Comparison of ENCODE assay signal across 3 cellular contexts in genomic region chr11:1025410-1026162, GRCh38.
TF ChIP-seq lines count a peak whose summit lies in the region.

No MANE protein-coding gene starts in this region.

TF ChIP-seq in IMR-90, 13 proteins besides CTCF, POLR2A, EP300 and RAD21:
- TF ChIP-seq ELK1 (IDR thresholded peaks at IDR 0.05; ENCODE audit: borderline replicate concordance, low read depth, low read length): no peak

TF ChIP-seq in K562, 482 proteins besides CTCF, POLR2A, EP300 and RAD21:
- TF ChIP-seq KLF10 (CRISPR knock-in tag; IDR thresholded peaks at IDR 0.05) (no peak), CUX1 (CRISPR knock-in tag; IDR thresholded peaks at IDR 0.05) (no peak), U2AF1 (optimal IDR thresholded peaks at IDR 0.05; ENCODE audit: low read depth, low read length) (no peak), ETS1 (conservative IDR thresholded peaks at IDR 0.05; ENCODE audit: control insufficient read depth, low read depth, low read length) (no peak), ZNF121 (CRISPR knock-in tag; conservative IDR thresholded peaks at IDR 0.05) (0 out of 2 replicates have a peak, but pooled peaks have one; percentile 7), ATF1 (CRISPR knock-in tag; IDR thresholded peaks at IDR 0.05) (no peak), ATF1 (tag; IDR thresholded peaks at IDR 0.05) (no peak), FOXM1 (IDR thresholded peaks at IDR 0.05; ENCODE audit: low read depth) (no peak), FOXM1 (CRISPR knock-in tag; IDR thresholded peaks at IDR 0.05; ENCODE audit: low read depth) (no peak), SRSF3 (IDR thresholded peaks at IDR 0.05; ENCODE audit: insufficient read depth, low read length) (no peak)
TF ChIP-seq in K562: peak in this region for 1.

TF ChIP-seq in HepG2, 621 proteins besides CTCF, POLR2A, EP300 and RAD21:
- TF ChIP-seq ZNF550 (CRISPR knock-in tag; IDR thresholded peaks at IDR 0.05; ENCODE audit: borderline replicate concordance): no peak
- no peak for TF ChIP-seq SNRNP70 (IDR thresholded peaks at IDR 0.05; ENCODE audit: low read depth, low read length)
- peak; percentile 5; the same call in 1 of the 2 replicates for TF ChIP-seq KDM2A (CRISPR knock-in tag; IDR thresholded peaks at IDR 0.05; ENCODE audit: borderline replicate concordance, low read depth)
